1 cellular context compared by ENCODE assay signal in the genomic region with DNA sequence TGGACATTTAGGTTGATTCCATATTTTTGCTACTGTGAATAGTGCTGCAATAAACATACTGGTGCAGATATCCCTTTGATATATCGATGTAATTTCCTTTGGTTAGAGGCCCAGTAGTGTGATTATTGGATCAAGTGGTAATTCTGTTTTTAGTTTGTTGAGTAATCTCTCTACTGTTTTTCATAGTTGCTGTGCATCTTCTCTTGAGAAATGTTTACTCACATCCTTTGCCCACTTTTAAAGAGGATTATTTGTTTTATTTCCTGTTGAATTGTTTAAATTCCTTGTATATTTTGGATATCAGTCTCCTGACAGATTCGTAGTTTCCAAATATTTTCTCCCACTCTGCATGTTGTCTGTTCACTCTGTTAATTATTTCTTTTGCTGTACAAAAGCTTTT.
TF ChIP-seq lines count a peak whose summit lies in the region.

No MANE protein-coding gene starts in this region.

TF ChIP-seq in SK-N-SH treated with all-trans-retinoic acid at 6 μM for 48 hours, 23 proteins besides CTCF, POLR2A, EP300 and RAD21 (continued from another document):
- TF ChIP-seq, protein P1, sequence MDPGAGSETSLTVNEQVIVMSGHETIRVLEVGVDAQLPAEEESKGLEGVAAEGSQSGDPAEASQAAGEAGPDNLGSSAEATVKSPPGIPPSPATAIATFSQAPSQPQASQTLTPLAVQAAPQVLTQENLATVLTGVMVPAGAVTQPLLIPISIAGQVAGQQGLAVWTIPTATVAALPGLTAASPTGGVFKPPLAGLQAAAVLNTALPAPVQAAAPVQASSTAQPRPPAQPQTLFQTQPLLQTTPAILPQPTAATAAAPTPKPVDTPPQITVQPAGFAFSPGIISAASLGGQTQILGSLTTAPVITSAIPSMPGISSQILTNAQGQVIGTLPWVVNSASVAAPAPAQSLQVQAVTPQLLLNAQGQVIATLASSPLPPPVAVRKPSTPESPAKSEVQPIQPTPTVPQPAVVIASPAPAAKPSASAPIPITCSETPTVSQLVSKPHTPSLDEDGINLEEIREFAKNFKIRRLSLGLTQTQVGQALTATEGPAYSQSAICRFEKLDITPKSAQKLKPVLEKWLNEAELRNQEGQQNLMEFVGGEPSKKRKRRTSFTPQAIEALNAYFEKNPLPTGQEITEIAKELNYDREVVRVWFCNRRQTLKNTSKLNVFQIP (CRISPR knock-in tag; IDR thresholded peaks at IDR 0.05; ENCODE audit: borderline replicate concordance, low read depth), result no peak
- TF ChIP-seq ISL1 (CRISPR knock-in tag; IDR thresholded peaks at IDR 0.05) (no peak), ZC3H10 (CRISPR knock-in tag; IDR thresholded peaks at IDR 0.05) (no peak), ESRRG (CRISPR knock-in tag; IDR thresholded peaks at IDR 0.05) (no peak), TOX (CRISPR knock-in tag; IDR thresholded peaks at IDR 0.05; ENCODE audit: borderline replicate concordance) (no peak)
